11 cellular contexts compared by ENCODE assay signal in the genomic region with DNA sequence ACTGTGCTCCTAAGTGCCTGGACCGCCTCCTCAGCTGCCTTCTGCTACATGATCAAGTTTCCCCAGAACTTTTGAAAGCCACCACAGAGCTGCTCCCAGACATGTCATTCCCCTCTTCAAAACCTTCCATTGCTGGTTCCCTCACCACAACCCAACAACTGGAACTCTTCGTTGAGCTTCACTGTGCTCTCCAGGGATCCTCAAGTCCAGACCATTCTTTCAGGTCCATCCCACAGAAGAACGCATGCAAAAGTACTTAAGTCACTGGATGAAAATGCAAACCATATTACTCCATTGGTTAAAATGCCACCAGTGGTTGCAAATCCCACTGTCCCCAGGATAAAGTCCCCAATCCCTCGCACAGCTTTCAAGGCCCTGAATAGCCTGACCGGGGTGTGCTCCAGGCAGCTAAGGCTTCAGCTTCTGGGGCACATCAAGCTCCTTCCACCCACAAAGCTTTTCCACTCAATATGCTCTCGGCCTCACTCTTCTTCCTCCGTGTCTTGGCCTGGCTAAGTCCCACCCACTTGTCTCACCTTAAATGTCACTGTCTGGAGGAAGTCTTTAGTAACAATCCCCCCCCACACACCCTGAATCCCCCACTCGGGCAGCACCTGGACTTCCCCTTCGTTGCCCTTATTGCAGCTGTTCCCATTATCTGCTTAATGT.
A peak's percentile ranks its signal among the peaks of the same experiment; 100 is the strongest.
DNase-seq lines count a peak whose midpoint lies in the region; ATAC-seq and TF ChIP-seq lines count a peak whose summit lies in the region.
"Had no signal": no experiment of that assay in that cellular context is flagged by ENCODE, and none has a peak within 500 bp of the region (broad histone marks: within the 10 kb centered on the region; RNA-seq: fewer than 3 reads in every experiment).

No MANE protein-coding gene starts in this region.

- no peak for ATAC-seq in Right ventricle myocardium inferior
- ATAC-seq in activated CD8-positive, alpha-beta T cell treated with anti-CD3 and anti-CD28 coated beads, Interleukin-2, amount 10 ng/mL, durations not matched to agents 7 days and 5 days, result no peak
- peak; percentile 80 for ATAC-seq in memory B cell (ENCODE audit: low read depth)
- ATAC-seq in HG03280 (IDR thresholded peaks at IDR 0.05; ENCODE audit: unreplicated experiment), result no peak

- H3K4me3 ChIP-seq in left ventricle myocardium inferior, result no peak overlapping the region
- H3K4me3 ChIP-seq: upper lobe of right lung had no signal

- peaks cover 62% of the 10 kb centered on the region for H3K4me1 ChIP-seq in left ventricle myocardium inferior

- no peaks in the 10 kb centered on the region for H3K27me3 Mint-ChIP-seq in activated CD8-positive, alpha-beta T cell treated with anti-CD3 and anti-CD28 coated beads, Interleukin-2, amount 10 ng/mL, durations not matched to agents 7 days and 5 days (ENCODE audit: low read depth)
- no peaks in the 10 kb centered on the region for H3K27me3 Mint-ChIP-seq in memory B cell

- H3K27ac ChIP-seq in left ventricle myocardium inferior (replicated peaks), result peak overlapping the region; percentile 10
- H3K27ac ChIP-seq: HL-60, upper lobe of right lung had no signal

- H3K27me3 ChIP-seq in left ventricle myocardium inferior (ENCODE audit: low read depth), result no peaks in the 10 kb centered on the region
- H3K27me3 ChIP-seq: upper lobe of right lung had no signal

- POLR2A ChIA-PET in activated CD8-positive, alpha-beta T cell treated with anti-CD3 and anti-CD28 coated beads, Interleukin-2, amount 10 ng/mL, durations not matched to agents 7 days and 5 days (lab: Charles Lee), result interaction anchor here (0.7 kb wide), 1 partner anchor 356 kb away, joined by 3 read pairs; no protein-coding TSS in a partner anchor

- CTCF ChIA-PET in activated CD8-positive, alpha-beta T cell treated with anti-CD3 and anti-CD28 coated beads, Interleukin-2, amount 10 ng/mL, durations not matched to agents 7 days and 5 days (lab: Charles Lee), result interaction anchor here (0.7 to 1.4 kb wide), 2 partner anchors 24 to 63 kb away, joined by 3 read pairs; no protein-coding TSS in a partner anchor

- H3K36me3 ChIP-seq in left ventricle myocardium inferior, result no peaks in the 10 kb centered on the region
- H3K36me3 ChIP-seq: upper lobe of right lung had no signal

- peaks cover 9% of the 10 kb centered on the region for H3K9me3 ChIP-seq in left ventricle myocardium inferior (replicated peaks)

- peaks cover 19% of the 10 kb centered on the region for H3K4me1 Mint-ChIP-seq in activated CD8-positive, alpha-beta T cell treated with anti-CD3 and anti-CD28 coated beads, Interleukin-2, amount 10 ng/mL, durations not matched to agents 7 days and 5 days (ENCODE audit: low read depth)
- peaks cover 22% of the 10 kb centered on the region for H3K4me1 Mint-ChIP-seq in memory B cell

- intact Hi-C loops in left ventricle myocardium inferior (cut with micrococcal nuclease), result no loop called here
- intact Hi-C loops in Right ventricle myocardium inferior (cut with DNase I), result no loop called here

- H3K27ac Mint-ChIP-seq in activated CD8-positive, alpha-beta T cell treated with anti-CD3 and anti-CD28 coated beads, Interleukin-2, amount 10 ng/mL, durations not matched to agents 7 days and 5 days, result peak overlapping the region; percentile 54
- peak overlapping the region; percentile 11 for H3K27ac Mint-ChIP-seq in memory B cell

- H3K36me3 Mint-ChIP-seq in activated CD8-positive, alpha-beta T cell treated with anti-CD3 and anti-CD28 coated beads, Interleukin-2, amount 10 ng/mL, durations not matched to agents 7 days and 5 days (ENCODE audit: low read depth), result peaks cover 5% of the 10 kb centered on the region
- H3K36me3 Mint-ChIP-seq in memory B cell, result peaks cover 4% of the 10 kb centered on the region

- no peak for TF ChIP-seq CTCF in left ventricle myocardium inferior (IDR thresholded peaks at IDR 0.05; ENCODE audit: borderline replicate concordance)

- peaks cover 7% of the 10 kb centered on the region for H3K9me3 Mint-ChIP-seq in activated CD8-positive, alpha-beta T cell treated with anti-CD3 and anti-CD28 coated beads, Interleukin-2, amount 10 ng/mL, durations not matched to agents 7 days and 5 days (ENCODE audit: insufficient read depth)
- peaks cover 3% of the 10 kb centered on the region for H3K9me3 Mint-ChIP-seq in memory B cell

- no peak overlapping the region for H3K4me3 Mint-ChIP-seq in activated CD8-positive, alpha-beta T cell treated with anti-CD3 and anti-CD28 coated beads, Interleukin-2, amount 10 ng/mL, durations not matched to agents 7 days and 5 days
- no peak overlapping the region for H3K4me3 Mint-ChIP-seq in memory B cell

- DNase-seq in left ventricle myocardium inferior (no peak), Right ventricle myocardium inferior (ENCODE audit: missing footprints) (no peak), memory B cell (ENCODE audit: low spot score in 2 of 2) (no peak), middle frontal gyrus (ENCODE audit: extremely low spot score, low spot score) (no peak), EL (no peak), kidney tubule cell (ENCODE audit: low spot score) (no peak)
- no peak for DNase-seq in activated CD8-positive, alpha-beta T cell treated with anti-CD3 and anti-CD28 coated beads, Interleukin-2, amount 10 ng/mL, durations not matched to agents 7 days and 5 days
- DNase-seq: central memory CD4-positive, alpha-beta T cell; upper lobe of right lung had no signal
